Comparison of ENCODE assay signal across 1 cellular context in genomic region chr1:168225476-168226190, GRCh38.
TF ChIP-seq lines count a peak whose summit lies in the region.

SFT2D2 (plus strand) TSS chr1:168226004; CDS start chr1:168226080, 76 bp downstream.

TF ChIP-seq in K562, 482 proteins besides CTCF, POLR2A, EP300 and RAD21 (continued from another document and continues in another):
- TF ChIP-seq FOXO4 (CRISPR knock-in tag; IDR thresholded peaks at IDR 0.05) (no peak), SNAPC5 (CRISPR knock-in tag; IDR thresholded peaks at IDR 0.05) (peak; percentile 68; the same call in 1 of the 2 replicates), STAT5B (CRISPR knock-in tag; IDR thresholded peaks at IDR 0.05) (no peak), NELFE (IDR thresholded peaks at IDR 0.05; ENCODE audit: insufficient read depth, insufficient read length) (no peak), DPF2 (IDR thresholded peaks at IDR 0.05) (peak; percentile 60), ZNF12 (CRISPR knock-in tag; IDR thresholded peaks at IDR 0.05) (peak; percentile 45; the same call in 1 of the 2 replicates), ZNF212 (CRISPR knock-in tag; IDR thresholded peaks at IDR 0.05) (no peak), E2F4 (CRISPR knock-in tag; IDR thresholded peaks at IDR 0.05; ENCODE audit: low read depth) (no peak), TRIM28 (IDR thresholded peaks at IDR 0.05) (no peak), SMAD3 (CRISPR knock-in tag; conservative IDR thresholded peaks at IDR 0.05) (0 out of 2 replicates have a peak, but pooled peaks have one; percentile 17), ZNF134 (CRISPR knock-in tag; conservative IDR thresholded peaks at IDR 0.05) (peak; percentile 48; the same call in 1 of the 2 replicates), BCOR (IDR thresholded peaks at IDR 0.05) (0 out of 2 replicates have a peak, but pooled peaks have one; percentile 39), ZNF696 (CRISPR knock-in tag; conservative IDR thresholded peaks at IDR 0.05) (no peak), ZNF282 (CRISPR knock-in tag; IDR thresholded peaks at IDR 0.05) (peak; percentile 73; the same call in 1 of the 2 replicates), LCOR (CRISPR knock-in tag; IDR thresholded peaks at IDR 0.05) (no peak; the same call in none of the 2 replicates), DNMT1 (IDR thresholded peaks at IDR 0.05) (no peak), HLTF (IDR thresholded peaks at IDR 0.05) (no peak), PTTG1 (tag; IDR thresholded peaks at IDR 0.05; ENCODE audit: low read depth) (no peak), ZNF318 (IDR thresholded peaks at IDR 0.05; ENCODE audit: borderline replicate concordance in 1 of 2, low read depth in 1 of 2) (no peak), RNF2 (IDR thresholded peaks at IDR 0.05) (peak; percentile 90), HDAC6 (IDR thresholded peaks at IDR 0.05; ENCODE audit: low read depth, low read length) (no peak), HCFC1 (IDR thresholded peaks at IDR 0.05; ENCODE audit: low read depth, low read length) (peak; percentile 39), NCOA4 (IDR thresholded peaks at IDR 0.05; ENCODE audit: partially characterized antibody) (no peak), FOXJ3 (CRISPR knock-in tag; IDR thresholded peaks at IDR 0.05) (no peak), BMI1 (IDR thresholded peaks at IDR 0.05; ENCODE audit: low read length) (no peak), CTBP1 (IDR thresholded peaks at IDR 0.05; ENCODE audit: borderline replicate concordance) (peak; percentile 94), KLF16 (IDR thresholded peaks at IDR 0.05) (no peak), ZNF41 (CRISPR knock-in tag; conservative IDR thresholded peaks at IDR 0.05) (peak; percentile 55; the same call in 1 of the 2 replicates), PHTF2 (CRISPR knock-in tag; IDR thresholded peaks at IDR 0.05) (0 out of 2 replicates have a peak, but pooled peaks have one; percentile 39), CBX3 (IDR thresholded peaks at IDR 0.05; ENCODE audit: borderline replicate concordance in 1 of 2, low read length in 2 of 2) (peak in 1 of 2 experiments; percentile 91; a peak in 2 of 3 replicates), TFAM (CRISPR knock-in tag; conservative IDR thresholded peaks at IDR 0.05) (no peak), SOX6 (IDR thresholded peaks at IDR 0.05) (peak; percentile 83), CREBBP (IDR thresholded peaks at IDR 0.05; ENCODE audit: low read depth, low read length) (no peak), ZNF76 (CRISPR knock-in tag; IDR thresholded peaks at IDR 0.05; ENCODE audit: borderline replicate concordance) (peak; percentile 98), PRPF4 (IDR thresholded peaks at IDR 0.05; ENCODE audit: insufficient read depth, low read depth, low read length, poor library complexity, severe bottlenecking) (no peak), HSF4 (CRISPR knock-in tag; IDR thresholded peaks at IDR 0.05; ENCODE audit: borderline replicate concordance) (peak; percentile 87), TSHZ1 (CRISPR knock-in tag; IDR thresholded peaks at IDR 0.05) (peak; percentile 73; the same call in 1 of the 2 replicates)
- TF ChIP-seq, protein P1, sequence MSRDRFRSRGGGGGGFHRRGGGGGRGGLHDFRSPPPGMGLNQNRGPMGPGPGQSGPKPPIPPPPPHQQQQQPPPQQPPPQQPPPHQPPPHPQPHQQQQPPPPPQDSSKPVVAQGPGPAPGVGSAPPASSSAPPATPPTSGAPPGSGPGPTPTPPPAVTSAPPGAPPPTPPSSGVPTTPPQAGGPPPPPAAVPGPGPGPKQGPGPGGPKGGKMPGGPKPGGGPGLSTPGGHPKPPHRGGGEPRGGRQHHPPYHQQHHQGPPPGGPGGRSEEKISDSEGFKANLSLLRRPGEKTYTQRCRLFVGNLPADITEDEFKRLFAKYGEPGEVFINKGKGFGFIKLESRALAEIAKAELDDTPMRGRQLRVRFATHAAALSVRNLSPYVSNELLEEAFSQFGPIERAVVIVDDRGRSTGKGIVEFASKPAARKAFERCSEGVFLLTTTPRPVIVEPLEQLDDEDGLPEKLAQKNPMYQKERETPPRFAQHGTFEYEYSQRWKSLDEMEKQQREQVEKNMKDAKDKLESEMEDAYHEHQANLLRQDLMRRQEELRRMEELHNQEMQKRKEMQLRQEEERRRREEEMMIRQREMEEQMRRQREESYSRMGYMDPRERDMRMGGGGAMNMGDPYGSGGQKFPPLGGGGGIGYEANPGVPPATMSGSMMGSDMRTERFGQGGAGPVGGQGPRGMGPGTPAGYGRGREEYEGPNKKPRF (IDR thresholded peaks at IDR 0.05; ENCODE audit: low read depth, low read length), result no peak
- TF ChIP-seq, protein P2, sequence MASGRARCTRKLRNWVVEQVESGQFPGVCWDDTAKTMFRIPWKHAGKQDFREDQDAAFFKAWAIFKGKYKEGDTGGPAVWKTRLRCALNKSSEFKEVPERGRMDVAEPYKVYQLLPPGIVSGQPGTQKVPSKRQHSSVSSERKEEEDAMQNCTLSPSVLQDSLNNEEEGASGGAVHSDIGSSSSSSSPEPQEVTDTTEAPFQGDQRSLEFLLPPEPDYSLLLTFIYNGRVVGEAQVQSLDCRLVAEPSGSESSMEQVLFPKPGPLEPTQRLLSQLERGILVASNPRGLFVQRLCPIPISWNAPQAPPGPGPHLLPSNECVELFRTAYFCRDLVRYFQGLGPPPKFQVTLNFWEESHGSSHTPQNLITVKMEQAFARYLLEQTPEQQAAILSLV (tag; IDR thresholded peaks at IDR 0.05), result peak; percentile 74
- TF ChIP-seq, protein P3, sequence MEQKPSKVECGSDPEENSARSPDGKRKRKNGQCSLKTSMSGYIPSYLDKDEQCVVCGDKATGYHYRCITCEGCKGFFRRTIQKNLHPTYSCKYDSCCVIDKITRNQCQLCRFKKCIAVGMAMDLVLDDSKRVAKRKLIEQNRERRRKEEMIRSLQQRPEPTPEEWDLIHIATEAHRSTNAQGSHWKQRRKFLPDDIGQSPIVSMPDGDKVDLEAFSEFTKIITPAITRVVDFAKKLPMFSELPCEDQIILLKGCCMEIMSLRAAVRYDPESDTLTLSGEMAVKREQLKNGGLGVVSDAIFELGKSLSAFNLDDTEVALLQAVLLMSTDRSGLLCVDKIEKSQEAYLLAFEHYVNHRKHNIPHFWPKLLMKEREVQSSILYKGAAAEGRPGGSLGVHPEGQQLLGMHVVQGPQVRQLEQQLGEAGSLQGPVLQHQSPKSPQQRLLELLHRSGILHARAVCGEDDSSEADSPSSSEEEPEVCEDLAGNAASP (IDR thresholded peaks at IDR 0.05), result no peak
- TF ChIP-seq, protein P4, sequence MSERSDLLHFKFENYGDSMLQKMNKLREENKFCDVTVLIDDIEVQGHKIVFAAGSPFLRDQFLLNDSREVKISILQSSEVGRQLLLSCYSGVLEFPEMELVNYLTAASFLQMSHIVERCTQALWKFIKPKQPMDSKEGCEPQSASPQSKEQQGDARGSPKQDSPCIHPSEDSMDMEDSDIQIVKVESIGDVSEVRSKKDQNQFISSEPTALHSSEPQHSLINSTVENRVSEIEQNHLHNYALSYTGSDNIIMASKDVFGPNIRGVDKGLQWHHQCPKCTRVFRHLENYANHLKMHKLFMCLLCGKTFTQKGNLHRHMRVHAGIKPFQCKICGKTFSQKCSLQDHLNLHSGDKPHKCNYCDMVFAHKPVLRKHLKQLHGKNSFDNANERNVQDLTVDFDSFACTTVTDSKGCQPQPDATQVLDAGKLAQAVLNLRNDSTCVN (CRISPR knock-in tag; IDR thresholded peaks at IDR 0.05), result no peak
